ENCODE assay signal across 8 cellular contexts in genomic region chr1:201503397-201504176, GRCh38. TPM values are rescaled to one million over a fixed set of nuclear protein-coding genes. Genes with fewer than 3 reads are reported as not detected.
DNase-seq lines count a peak whose midpoint lies in the region; FAIRE-seq and TF ChIP-seq lines count a peak whose summit lies in the region.

No MANE protein-coding gene starts in this region.

- H3K36me3 ChIP-seq in Peyer's patch, result no peaks in the 10 kb centered on the region

- peak overlapping the region in 1 of 4 donors; percentile 86 for H3K4me3 ChIP-seq in Peyer's patch
- no peak overlapping the region for H3K4me3 ChIP-seq in fibroblast of mammary gland (ENCODE audit: control insufficient read depth, low read depth, low read length)

- H3K36me3 Mint-ChIP-seq in progenitor cell of endocrine pancreas (ENCODE audit: insufficient read depth), result no peaks in the 10 kb centered on the region

- DNase-seq in EL (peak; percentile 99), Peyer's patch (peak in 1 of 3 donors; percentile 62), fibroblast of mammary gland (ENCODE audit: low read depth) (peak; percentile 98), progenitor cell of endocrine pancreas (ENCODE audit: low spot score, unreplicated experiment) (peak; percentile 57), T-helper 1 cell (no peak), OCI-M1 (lab: John Stamatoyannopoulos, UW) (no peak), GM12891 (ENCODE audit: insufficient read length, low spot score) (no peak), HUDEP-2 (lab: John Stamatoyannopoulos, UW; ENCODE audit: unreplicated experiment in 76 of 76) (no peak)

- H3K27ac ChIP-seq in Peyer's patch, result peak overlapping the region; percentile 83 to 96 (median 92)

- H3K27me3 Mint-ChIP-seq in progenitor cell of endocrine pancreas, result no peaks in the 10 kb centered on the region

- peaks cover 58% of the 10 kb centered on the region for H3K4me1 Mint-ChIP-seq in progenitor cell of endocrine pancreas (ENCODE audit: low read depth)

- peaks cover 3 to 78% (median 7%) of the 10 kb centered on the region in 4 donors for H3K4me1 ChIP-seq in Peyer's patch

- TF ChIP-seq POLR2A in Peyer's patch (IDR thresholded peaks at IDR 0.05) (peak in 1 of 2 donors; percentile 32), GM12891 (IDR thresholded peaks at IDR 0.05; ENCODE audit: low read depth, low read length) (no peak)

- H3K27me3 ChIP-seq in Peyer's patch, result no peaks in the 10 kb centered on the region

- peak overlapping the region; percentile 99 for H3K27ac Mint-ChIP-seq in progenitor cell of endocrine pancreas

- FAIRE-seq in GM12891 (lab: Jason Lieb, UNC), result no peak

- no peak overlapping the region for H3K4me3 Mint-ChIP-seq in progenitor cell of endocrine pancreas (ENCODE audit: low read depth)

- TF ChIP-seq CTCF in Peyer's patch (IDR thresholded peaks at IDR 0.05) (no peak), fibroblast of mammary gland (conservative IDR thresholded peaks at IDR 0.05; ENCODE audit: control insufficient read depth, insufficient read depth, low read depth, low read length) (no peak), progenitor cell of endocrine pancreas (IDR thresholded peaks at IDR 0.05; ENCODE audit: unreplicated experiment) (no peak)

- no peaks in the 10 kb centered on the region for H3K9me3 ChIP-seq in Peyer's patch

- H3K9me3 Mint-ChIP-seq in progenitor cell of endocrine pancreas (ENCODE audit: low read depth), result no peaks in the 10 kb centered on the region

TF ChIP-seq in GM12891, 5 proteins besides CTCF, POLR2A, EP300 and RAD21:
- TF ChIP-seq POLR2AphosphoS5 (IDR thresholded peaks at IDR 0.05; ENCODE audit: low read depth, low read length), result no peak

RNA-seq across cellular contexts. Expression of gene CSRP1, which starts 3.3 kb away (rescaled TPM):
- 100 to 1,000 TPM; 139 to 306 (median 160) TPM for total RNA-seq in Peyer's patch
- total RNA-seq in progenitor cell of endocrine pancreas, result 19.4 and 23.2 TPM in 2 replicates
- polyA plus RNA-seq in GM12891 (2012; ENCODE audit: low read depth, missing spikeins), result 21.0 TPM

RNA-seq across cellular contexts. Expression of gene PHLDA3, which starts 34.6 kb away (rescaled TPM):
- total RNA-seq in Peyer's patch, result 10 to 100 TPM in 1 of 4 donors, 1 to 10 TPM in 3; 4.4 to 43.7 (median 5.2) TPM
- 21.2 and 31.3 TPM in 2 replicates for total RNA-seq in progenitor cell of endocrine pancreas
- polyA plus RNA-seq in GM12891 (2012; ENCODE audit: low read depth, missing spikeins), result 19.4 TPM

RNA-seq across cellular contexts. Expression of gene NAV1, which starts 35.3 kb away (rescaled TPM):
- total RNA-seq in Peyer's patch (10 to 100 TPM in 3 of 4 donors, 1 to 10 TPM in 1; 6.7 to 47.9 (median 14.9) TPM), progenitor cell of endocrine pancreas (53.4 and 55.2 TPM in 2 replicates)
- 0.23 TPM for polyA plus RNA-seq in GM12891 (2012; ENCODE audit: low read depth, missing spikeins)

Comparison
In these comparisons a context has a peak if more than half of its experiments do, and no peak if none do; other contexts are left out.
1. DNase-seq: peak in EL (single experiment), fibroblast of mammary gland (single experiment) and progenitor cell of endocrine pancreas (single experiment); none in T-helper 1 cell (0 of 5), OCI-M1 (single experiment), GM12891 (single experiment) and HUDEP-2 (0 of 76).